ENCODE assay signal across 8 cellular contexts in genomic region chr17:1724351-1724868, GRCh38. TPM values are rescaled to one million over a fixed set of nuclear protein-coding genes. Genes with fewer than 3 reads are reported as not detected.
DNase-seq lines count a peak whose midpoint lies in the region; ATAC-seq and TF ChIP-seq lines count a peak whose summit lies in the region.

TSS of gene WDR81 (plus strand) at chr17:1724704. CDS start at chr17:1724960, 256 bp downstream.

- ATAC-seq in GM21529 (IDR thresholded peaks at IDR 0.05; ENCODE audit: unreplicated experiment) (peak; percentile 43), heart right ventricle (peak; percentile 73 to 92 (median 89))

- H3K4me3 ChIP-seq in MM.1S (ENCODE audit: low read length) = peak within 1 kb of the TSS; percentile 73
- peak within 1 kb of the TSS; percentile 66 to 81 (median 72) for H3K4me3 ChIP-seq in heart right ventricle
- peak within 1 kb of the TSS; percentile 67 to 90 (median 72) for H3K4me3 ChIP-seq in tibial nerve

- peak within 1 kb of the TSS; percentile 14; the same call in 1 of the 2 replicates for H3K27ac ChIP-seq in MM.1S (ENCODE audit: low read length)
- peak within 1 kb of the TSS; percentile 76 to 97 (median 86) for H3K27ac ChIP-seq in heart right ventricle
- peak within 1 kb of the TSS; percentile 85 to 95 (median 87) for H3K27ac ChIP-seq in tibial nerve

- peaks cover 5% of the 10 kb centered on the region; the same call in 1 of the 2 replicates for H3F3A ChIP-seq in MM.1S (ENCODE audit: insufficient read depth, low read length)

- no peaks in the 10 kb centered on the region for H3K27me3 ChIP-seq in MM.1S (replicated peaks; ENCODE audit: insufficient read depth, low read length)
- no peaks in the 10 kb centered on the region for H3K27me3 ChIP-seq in heart right ventricle
- H3K27me3 ChIP-seq in tibial nerve = no peaks in the 10 kb centered on the region

- TF ChIP-seq POLR2A in tibial nerve (IDR thresholded peaks at IDR 0.05) = peak in 1 of 2 donors; percentile 52

- TF ChIP-seq CTCF in MM.1S (IDR thresholded peaks at IDR 0.05; ENCODE audit: low read length) (no peak), heart right ventricle (IDR thresholded peaks at IDR 0.05) (no peak), tibial nerve (IDR thresholded peaks at IDR 0.05) (peak in 2 of 5 experiments; percentile 25 to 40)

- H3K4me1 ChIP-seq in MM.1S (ENCODE audit: low read length) (peaks cover 17% of the 10 kb centered on the region), heart right ventricle (peaks cover 11 to 75% (median 27%) of the 10 kb centered on the region in 9 donors), tibial nerve (peaks cover 0 to 65% (median 34%) of the 10 kb centered on the region in 4 donors)

- peak within 1 kb of the TSS; percentile 95 for H3K4me2 ChIP-seq in MM.1S (ENCODE audit: low read depth, low read length)

- TF ChIP-seq EP300 in tibial nerve (IDR thresholded peaks at IDR 0.05) = peak; percentile 61 to 77

- DNase-seq in Caki2 (ENCODE audit: low read depth) (peak; percentile 59), MM.1S (peak; percentile 89), T-helper 2 cell (peak; percentile 74 to 92 (median 79)), amniotic epithelial cell (ENCODE audit: low read depth) (peak; percentile 78), heart right ventricle (peak; percentile 93), posterior cingulate gyrus (peak; percentile 83 to 98 (median 92)), tibial nerve (ENCODE audit: low spot score in 2 of 2) (peak; percentile 93 to 95)

- in situ Hi-C loops in Caki2 (cut with HindIII; ENCODE audit: low pct_unique_long_range_greater_than_20kb, low sequenced_read_pairs) = no loop called here

- intact Hi-C loops in heart right ventricle (cut with DNase I) = loop anchor here in 8 of 10 donors (2.0 to 10.0 kb wide), 7 partner anchors 58 to 320 kb away; partner anchors contain the start of genes OVCA2 (in 2 of the 8), DPH1 (in 1 of the 8) and RTN4RL1 (in 1 of the 8)
- intact Hi-C loops in posterior cingulate gyrus (cut with DNase I) = loop anchor here (5.0 kb wide), 1 partner anchor 58 kb away; no protein-coding TSS in a partner anchor

- H3K9me3 ChIP-seq in MM.1S (replicated peaks; ENCODE audit: insufficient read depth, low read length) = no peaks in the 10 kb centered on the region
- H3K9me3 ChIP-seq in heart right ventricle = no peaks in the 10 kb centered on the region
- H3K9me3 ChIP-seq in tibial nerve = no peaks in the 10 kb centered on the region

- peak within 1 kb of the TSS; percentile 79 for H2AFZ ChIP-seq in MM.1S (ENCODE audit: low read length)

- H3K9ac ChIP-seq in MM.1S (ENCODE audit: low read length) = peak within 1 kb of the TSS; percentile 59

- WGBS in heart right ventricle, 2 donors = 0% methylated on average over 39 to 57 of the region's 57 CpGs
- WGBS in tibial nerve, 2 donors = 1% methylated on average over 29 to 30 of the region's 57 CpGs

- no peaks in the 10 kb centered on the region for H3K36me3 ChIP-seq in MM.1S (replicated peaks; ENCODE audit: insufficient read depth, low read length)
- H3K36me3 ChIP-seq in heart right ventricle = peaks cover 0 to 36% (median 2%) of the 10 kb centered on the region in 9 donors
- H3K36me3 ChIP-seq in tibial nerve = peaks cover 0 to 36% (median 4%) of the 10 kb centered on the region in 3 donors

- H4K20me1 ChIP-seq in MM.1S (ENCODE audit: insufficient read depth, low read length) = no peaks in the 10 kb centered on the region

- peaks cover 20% of the 10 kb centered on the region for H3K79me2 ChIP-seq in MM.1S (ENCODE audit: low read length)

- H3K9me2 ChIP-seq in MM.1S (replicated peaks; ENCODE audit: insufficient read depth, low read length) = no peaks in the 10 kb centered on the region

RNA-seq across cellular contexts. Expression of gene WDR81, which starts in this region (rescaled TPM):
- total RNA-seq in Caki2 (2014; rRNA removed; shearing (Covaris generic); ENCODE audit: low replicate concordance) = 2.9 and 3.7 TPM in 2 replicates
- total RNA-seq in heart right ventricle (10 to 100 TPM in 4 of 10 donors, 1 to 10 TPM in 6; 7.7 to 16.9 (median 9.2) TPM), tibial nerve (100 to 1,000 TPM in 2 of 4 donors, 10 to 100 TPM in 2; 54.4 to 111 (median 92.0) TPM)
- polyA plus RNA-seq in heart right ventricle = 10 to 100 TPM in 1 of 2 donors, 1 to 10 TPM in 1; 8.5 to 14.9 TPM

Comparison
In these comparisons a context has a peak if more than half of its experiments do, and no peak if none do; other contexts are left out.
1. Peak in every context shown above with its lines: DNase-seq, ATAC-seq, H3K4me3 ChIP-seq and H3K27ac ChIP-seq.
2. H3K27ac ChIP-seq: peak in every context shown above with its lines; median percentile 87 in tibial nerve; 86 in heart right ventricle; 14 in MM.1S.